1 cellular context compared by ENCODE assay signal in genomic region chr18:25235648-25236047, GRCh38.
TF ChIP-seq lines count a peak whose summit lies in the region.

No MANE protein-coding gene starts in this region.

TF ChIP-seq in GM12878, 131 proteins besides CTCF, POLR2A, EP300 and RAD21 (continued from another document):
- TF ChIP-seq E2F8 (IDR thresholded peaks at IDR 0.05; ENCODE audit: low read depth, partially characterized antibody): no peak
- no peak for TF ChIP-seq TAF1 (IDR thresholded peaks at IDR 0.05; ENCODE audit: borderline replicate concordance, low read depth, low read length)
- TF ChIP-seq MXI1 (IDR thresholded peaks at IDR 0.05; ENCODE audit: low read depth, low read length): no peak
- TF ChIP-seq WRNIP1 (IDR thresholded peaks at IDR 0.05; ENCODE audit: borderline replicate concordance, low read depth, low read length): no peak
- TF ChIP-seq, protein P1, sequence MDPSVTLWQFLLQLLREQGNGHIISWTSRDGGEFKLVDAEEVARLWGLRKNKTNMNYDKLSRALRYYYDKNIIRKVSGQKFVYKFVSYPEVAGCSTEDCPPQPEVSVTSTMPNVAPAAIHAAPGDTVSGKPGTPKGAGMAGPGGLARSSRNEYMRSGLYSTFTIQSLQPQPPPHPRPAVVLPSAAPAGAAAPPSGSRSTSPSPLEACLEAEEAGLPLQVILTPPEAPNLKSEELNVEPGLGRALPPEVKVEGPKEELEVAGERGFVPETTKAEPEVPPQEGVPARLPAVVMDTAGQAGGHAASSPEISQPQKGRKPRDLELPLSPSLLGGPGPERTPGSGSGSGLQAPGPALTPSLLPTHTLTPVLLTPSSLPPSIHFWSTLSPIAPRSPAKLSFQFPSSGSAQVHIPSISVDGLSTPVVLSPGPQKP (IDR thresholded peaks at IDR 0.05; ENCODE audit: low read depth, low read length): no peak
- TF ChIP-seq, protein P2, sequence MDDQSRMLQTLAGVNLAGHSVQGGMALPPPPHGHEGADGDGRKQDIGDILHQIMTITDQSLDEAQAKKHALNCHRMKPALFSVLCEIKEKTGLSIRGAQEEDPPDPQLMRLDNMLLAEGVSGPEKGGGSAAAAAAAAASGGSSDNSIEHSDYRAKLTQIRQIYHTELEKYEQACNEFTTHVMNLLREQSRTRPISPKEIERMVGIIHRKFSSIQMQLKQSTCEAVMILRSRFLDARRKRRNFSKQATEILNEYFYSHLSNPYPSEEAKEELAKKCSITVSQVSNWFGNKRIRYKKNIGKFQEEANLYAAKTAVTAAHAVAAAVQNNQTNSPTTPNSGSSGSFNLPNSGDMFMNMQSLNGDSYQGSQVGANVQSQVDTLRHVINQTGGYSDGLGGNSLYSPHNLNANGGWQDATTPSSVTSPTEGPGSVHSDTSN (IDR thresholded peaks at IDR 0.05; ENCODE audit: insufficient replicate concordance, low read depth, low read length): no peak
- no peak for TF ChIP-seq JUNB (IDR thresholded peaks at IDR 0.05)
- no peak for TF ChIP-seq SIN3A (IDR thresholded peaks at IDR 0.05; ENCODE audit: low read depth, low read length)
- no peak for TF ChIP-seq TCF3 (IDR thresholded peaks at IDR 0.05; ENCODE audit: borderline replicate concordance, insufficient read depth, low read depth, low read length)
- TF ChIP-seq ZNF384 (IDR thresholded peaks at IDR 0.05; ENCODE audit: borderline replicate concordance, low read depth, low read length): no peak
- TF ChIP-seq IKZF2 (IDR thresholded peaks at IDR 0.05): no peak
- no peak for TF ChIP-seq ZBTB4 (CRISPR knock-in tag; IDR thresholded peaks at IDR 0.05)
- no peak for TF ChIP-seq SREBF1 (IDR thresholded peaks at IDR 0.05; ENCODE audit: low read length)
- TF ChIP-seq, protein P3, sequence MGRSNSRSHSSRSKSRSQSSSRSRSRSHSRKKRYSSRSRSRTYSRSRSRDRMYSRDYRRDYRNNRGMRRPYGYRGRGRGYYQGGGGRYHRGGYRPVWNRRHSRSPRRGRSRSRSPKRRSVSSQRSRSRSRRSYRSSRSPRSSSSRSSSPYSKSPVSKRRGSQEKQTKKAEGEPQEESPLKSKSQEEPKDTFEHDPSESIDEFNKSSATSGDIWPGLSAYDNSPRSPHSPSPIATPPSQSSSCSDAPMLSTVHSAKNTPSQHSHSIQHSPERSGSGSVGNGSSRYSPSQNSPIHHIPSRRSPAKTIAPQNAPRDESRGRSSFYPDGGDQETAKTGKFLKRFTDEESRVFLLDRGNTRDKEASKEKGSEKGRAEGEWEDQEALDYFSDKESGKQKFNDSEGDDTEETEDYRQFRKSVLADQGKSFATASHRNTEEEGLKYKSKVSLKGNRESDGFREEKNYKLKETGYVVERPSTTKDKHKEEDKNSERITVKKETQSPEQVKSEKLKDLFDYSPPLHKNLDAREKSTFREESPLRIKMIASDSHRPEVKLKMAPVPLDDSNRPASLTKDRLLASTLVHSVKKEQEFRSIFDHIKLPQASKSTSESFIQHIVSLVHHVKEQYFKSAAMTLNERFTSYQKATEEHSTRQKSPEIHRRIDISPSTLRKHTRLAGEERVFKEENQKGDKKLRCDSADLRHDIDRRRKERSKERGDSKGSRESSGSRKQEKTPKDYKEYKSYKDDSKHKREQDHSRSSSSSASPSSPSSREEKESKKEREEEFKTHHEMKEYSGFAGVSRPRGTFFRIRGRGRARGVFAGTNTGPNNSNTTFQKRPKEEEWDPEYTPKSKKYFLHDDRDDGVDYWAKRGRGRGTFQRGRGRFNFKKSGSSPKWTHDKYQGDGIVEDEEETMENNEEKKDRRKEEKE (IDR thresholded peaks at IDR 0.05): no peak
